Comparison of ENCODE assay signal across 8 cellular contexts in genomic region chr2:215728504-215729065, GRCh38.
DNase-seq lines count a peak whose midpoint lies in the region; FAIRE-seq and TF ChIP-seq lines count a peak whose summit lies in the region.

No MANE protein-coding gene starts in this region.

- no peaks in the 10 kb centered on the region for H3K36me3 ChIP-seq in OCI-LY3 (replicated peaks; ENCODE audit: low read depth, low read length)
- no peaks in the 10 kb centered on the region for H3K36me3 ChIP-seq in esophagus muscularis mucosa

- no peak overlapping the region for H3K9ac ChIP-seq in OCI-LY3 (ENCODE audit: low read length)

- peak; percentile 36 for FAIRE-seq in GM12892 (lab: Jason Lieb, UNC)

- H3K9me3 ChIP-seq in OCI-LY3 (ENCODE audit: insufficient read depth, low read length) (no peaks in the 10 kb centered on the region), esophagus muscularis mucosa (peaks cover 0 to 7% (median 0%) of the 10 kb centered on the region in 4 donors)

- 43% methylated on average over 2 of the region's 2 CpGs for WGBS in esophagus muscularis mucosa

- TF ChIP-seq CTCF in HFF-Myc (IDR thresholded peaks at IDR 0.05; ENCODE audit: low read depth, low read length, missing control alignments) (no peak), OCI-LY3 (IDR thresholded peaks at IDR 0.05; ENCODE audit: low read depth, low read length) (0 out of 2 replicates have a peak, but pooled peaks have one; percentile 12), esophagus muscularis mucosa (IDR thresholded peaks at IDR 0.05) (no peak)

- H3K4me1 ChIP-seq in OCI-LY3 (ENCODE audit: low read length) = peaks cover 20% of the 10 kb centered on the region
- peaks cover 0 to 13% (median 6%) of the 10 kb centered on the region in 4 donors for H3K4me1 ChIP-seq in esophagus muscularis mucosa

- intact Hi-C loops in esophagus muscularis mucosa (cut with DNase I) = no loop called here

- DNase-seq in GM12892 (ENCODE audit: insufficient read length) = no peak
- DNase-seq in HFF-Myc (ENCODE audit: extremely low read depth, low read depth) = peak; percentile 78
- DNase-seq in hepatic stellate cell (ENCODE audit: low spot score) = peak; percentile 32
- no peak for DNase-seq in esophagus muscularis mucosa (ENCODE audit: extremely low spot score)
- DNase-seq in stimulated activated naive CD4-positive, alpha-beta T cell treated with Interleukin-2 at 50 U/mL for 16 hours (lab: John Stamatoyannopoulos, UW) = no peak
- no peak for DNase-seq in DMS153 treated with DMSO at 0.1 percent for 48 hours (lab: John Stamatoyannopoulos, UW; ENCODE audit: unreplicated experiment)
- no peak for DNase-seq in activated CD8-positive, alpha-beta memory T cell treated with anti-CD3 and anti-CD28 coated beads for 24 hours

- no peaks in the 10 kb centered on the region for H3K79me2 ChIP-seq in OCI-LY3 (ENCODE audit: low read length)

- peak overlapping the region; percentile 45 for H3K4me2 ChIP-seq in OCI-LY3 (ENCODE audit: low read length)

- no peak for TF ChIP-seq EP300 in esophagus muscularis mucosa (IDR thresholded peaks at IDR 0.05)

- H2AFZ ChIP-seq in OCI-LY3 (ENCODE audit: low read depth, low read length) = no peak overlapping the region

- H4K20me1 ChIP-seq in OCI-LY3 (ENCODE audit: insufficient read depth, low read length) = no peaks in the 10 kb centered on the region

- H3K4me3 ChIP-seq in HFF-Myc (replicated peaks; ENCODE audit: low read depth, low read length) (no peak overlapping the region), OCI-LY3 (ENCODE audit: low read length) (no peak overlapping the region), esophagus muscularis mucosa (no peak overlapping the region)

- TF ChIP-seq POLR2A in GM12892 (IDR thresholded peaks at IDR 0.05; ENCODE audit: low read depth, low read length) (no peak), esophagus muscularis mucosa (IDR thresholded peaks at IDR 0.05; ENCODE audit: low read depth) (no peak)

- H3K27me3 ChIP-seq in OCI-LY3 (ENCODE audit: low read depth, low read length) (no peaks in the 10 kb centered on the region), esophagus muscularis mucosa (no peaks in the 10 kb centered on the region)

- H3K27ac ChIP-seq in OCI-LY3 (ENCODE audit: low read length) = peak overlapping the region; percentile 27
- H3K27ac ChIP-seq in esophagus muscularis mucosa (replicated peaks in 1 of 4) = no peak overlapping the region

Comparison
In these comparisons a context has a peak if more than half of its experiments do, and no peak if none do; other contexts are left out.
1. DNase-seq: peak in HFF-Myc (single experiment) and hepatic stellate cell (single experiment); none in GM12892 (single experiment), esophagus muscularis mucosa (single experiment), stimulated activated naive CD4-positive, alpha-beta T cell treated with Interleukin-2 at 50 U/mL for 16 hours (single experiment), DMS153 treated with DMSO at 0.1 percent for 48 hours (single experiment) and activated CD8-positive, alpha-beta memory T cell treated with anti-CD3 and anti-CD28 coated beads for 24 hours (single experiment).